Comparison of ENCODE assay signal across 2 cellular contexts in the genomic region with DNA sequence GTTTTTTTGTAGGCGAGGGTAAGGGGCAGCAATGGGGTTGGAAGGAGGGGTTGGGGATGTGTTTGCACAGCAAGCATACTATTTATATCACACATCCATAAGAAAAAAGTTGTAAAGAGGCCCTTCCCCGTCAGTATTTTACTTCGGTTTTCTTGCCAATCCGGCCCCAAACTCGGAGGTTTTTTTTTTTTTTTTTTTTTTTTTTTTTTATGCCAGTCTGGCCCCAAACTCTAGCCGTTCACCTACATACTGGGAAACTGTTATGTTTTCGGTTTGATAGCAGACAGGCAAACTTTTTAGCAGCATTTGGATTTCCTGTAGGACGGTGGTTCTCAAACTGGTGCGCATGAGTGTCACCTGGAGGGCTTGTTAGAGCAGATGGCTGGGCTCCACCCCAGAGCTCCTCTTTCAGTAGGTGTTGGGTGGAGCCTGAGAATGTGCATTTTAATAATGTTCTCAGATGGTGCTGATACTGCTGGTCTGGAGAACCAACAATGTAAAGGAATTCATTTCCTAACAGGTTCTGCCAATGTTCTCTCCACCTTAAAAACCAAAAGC.
A peak's percentile ranks its signal among the peaks of the same experiment; 100 is the strongest.
TF ChIP-seq lines count a peak whose summit lies in the region.

No MANE protein-coding gene starts in this region.

TF ChIP-seq in HCT116, 20 proteins besides CTCF, POLR2A, EP300 and RAD21:
- TF ChIP-seq, protein P1, sequence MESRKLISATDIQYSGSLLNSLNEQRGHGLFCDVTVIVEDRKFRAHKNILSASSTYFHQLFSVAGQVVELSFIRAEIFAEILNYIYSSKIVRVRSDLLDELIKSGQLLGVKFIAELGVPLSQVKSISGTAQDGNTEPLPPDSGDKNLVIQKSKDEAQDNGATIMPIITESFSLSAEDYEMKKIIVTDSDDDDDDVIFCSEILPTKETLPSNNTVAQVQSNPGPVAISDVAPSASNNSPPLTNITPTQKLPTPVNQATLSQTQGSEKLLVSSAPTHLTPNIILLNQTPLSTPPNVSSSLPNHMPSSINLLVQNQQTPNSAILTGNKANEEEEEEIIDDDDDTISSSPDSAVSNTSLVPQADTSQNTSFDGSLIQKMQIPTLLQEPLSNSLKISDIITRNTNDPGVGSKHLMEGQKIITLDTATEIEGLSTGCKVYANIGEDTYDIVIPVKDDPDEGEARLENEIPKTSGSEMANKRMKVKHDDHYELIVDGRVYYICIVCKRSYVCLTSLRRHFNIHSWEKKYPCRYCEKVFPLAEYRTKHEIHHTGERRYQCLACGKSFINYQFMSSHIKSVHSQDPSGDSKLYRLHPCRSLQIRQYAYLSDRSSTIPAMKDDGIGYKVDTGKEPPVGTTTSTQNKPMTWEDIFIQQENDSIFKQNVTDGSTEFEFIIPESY (IDR thresholded peaks at IDR 0.05; ENCODE audit: extremely low read depth, insufficient replicate concordance, low read length): no peak
- no peak for TF ChIP-seq CEBPB (IDR thresholded peaks at IDR 0.05; ENCODE audit: low read depth)
- no peak for TF ChIP-seq TCF7L2 (IDR thresholded peaks at IDR 0.05; ENCODE audit: borderline replicate concordance, extremely low read depth, insufficient read depth, insufficient read length)
- TF ChIP-seq SRF (IDR thresholded peaks at IDR 0.05; ENCODE audit: low read depth): 0 out of 2 replicates have a peak, but pooled peaks have one; percentile 18
- TF ChIP-seq SP1 (IDR thresholded peaks at IDR 0.05; ENCODE audit: low read depth): no peak; the same call in 1 of the 2 replicates
- TF ChIP-seq ZFX (IDR thresholded peaks at IDR 0.05): no peak
- no peak for TF ChIP-seq YY1 (IDR thresholded peaks at IDR 0.05; ENCODE audit: extremely low read depth, insufficient replicate concordance, low read depth, low read length)
- TF ChIP-seq, protein P2, sequence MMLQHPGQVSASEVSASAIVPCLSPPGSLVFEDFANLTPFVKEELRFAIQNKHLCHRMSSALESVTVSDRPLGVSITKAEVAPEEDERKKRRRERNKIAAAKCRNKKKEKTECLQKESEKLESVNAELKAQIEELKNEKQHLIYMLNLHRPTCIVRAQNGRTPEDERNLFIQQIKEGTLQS (IDR thresholded peaks at IDR 0.05): no peak
- no peak for TF ChIP-seq ZNF274 (IDR thresholded peaks at IDR 0.05; ENCODE audit: low read depth, low read length)
- TF ChIP-seq FOSL1 (IDR thresholded peaks at IDR 0.05; ENCODE audit: low read depth): peak; percentile 22; the same call in 1 of the 2 replicates
- TF ChIP-seq EGR1 (IDR thresholded peaks at IDR 0.05; ENCODE audit: low read depth): no peak
- no peak for TF ChIP-seq EZH2phosphoT487 (IDR thresholded peaks at IDR 0.05; ENCODE audit: borderline replicate concordance)
- TF ChIP-seq, protein P3, sequence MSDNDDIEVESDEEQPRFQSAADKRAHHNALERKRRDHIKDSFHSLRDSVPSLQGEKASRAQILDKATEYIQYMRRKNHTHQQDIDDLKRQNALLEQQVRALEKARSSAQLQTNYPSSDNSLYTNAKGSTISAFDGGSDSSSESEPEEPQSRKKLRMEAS (IDR thresholded peaks at IDR 0.05): peak; percentile 55; the same call in 1 of the 2 replicates
- TF ChIP-seq, protein P4, sequence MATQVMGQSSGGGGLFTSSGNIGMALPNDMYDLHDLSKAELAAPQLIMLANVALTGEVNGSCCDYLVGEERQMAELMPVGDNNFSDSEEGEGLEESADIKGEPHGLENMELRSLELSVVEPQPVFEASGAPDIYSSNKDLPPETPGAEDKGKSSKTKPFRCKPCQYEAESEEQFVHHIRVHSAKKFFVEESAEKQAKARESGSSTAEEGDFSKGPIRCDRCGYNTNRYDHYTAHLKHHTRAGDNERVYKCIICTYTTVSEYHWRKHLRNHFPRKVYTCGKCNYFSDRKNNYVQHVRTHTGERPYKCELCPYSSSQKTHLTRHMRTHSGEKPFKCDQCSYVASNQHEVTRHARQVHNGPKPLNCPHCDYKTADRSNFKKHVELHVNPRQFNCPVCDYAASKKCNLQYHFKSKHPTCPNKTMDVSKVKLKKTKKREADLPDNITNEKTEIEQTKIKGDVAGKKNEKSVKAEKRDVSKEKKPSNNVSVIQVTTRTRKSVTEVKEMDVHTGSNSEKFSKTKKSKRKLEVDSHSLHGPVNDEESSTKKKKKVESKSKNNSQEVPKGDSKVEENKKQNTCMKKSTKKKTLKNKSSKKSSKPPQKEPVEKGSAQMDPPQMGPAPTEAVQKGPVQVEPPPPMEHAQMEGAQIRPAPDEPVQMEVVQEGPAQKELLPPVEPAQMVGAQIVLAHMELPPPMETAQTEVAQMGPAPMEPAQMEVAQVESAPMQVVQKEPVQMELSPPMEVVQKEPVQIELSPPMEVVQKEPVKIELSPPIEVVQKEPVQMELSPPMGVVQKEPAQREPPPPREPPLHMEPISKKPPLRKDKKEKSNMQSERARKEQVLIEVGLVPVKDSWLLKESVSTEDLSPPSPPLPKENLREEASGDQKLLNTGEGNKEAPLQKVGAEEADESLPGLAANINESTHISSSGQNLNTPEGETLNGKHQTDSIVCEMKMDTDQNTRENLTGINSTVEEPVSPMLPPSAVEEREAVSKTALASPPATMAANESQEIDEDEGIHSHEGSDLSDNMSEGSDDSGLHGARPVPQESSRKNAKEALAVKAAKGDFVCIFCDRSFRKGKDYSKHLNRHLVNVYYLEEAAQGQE (IDR thresholded peaks at IDR 0.05; ENCODE audit: low read depth): no peak
- 0 out of 2 replicates have a peak, but pooled peaks have one; percentile 40 for TF ChIP-seq JUND (IDR thresholded peaks at IDR 0.05)
- TF ChIP-seq POLR2AphosphoS5 (IDR thresholded peaks at IDR 0.05; ENCODE audit: low read depth, low read length): peak; percentile 15; the same call in 1 of the 2 replicates
- no peak for TF ChIP-seq ELF1 (IDR thresholded peaks at IDR 0.05; ENCODE audit: borderline replicate concordance, low read depth)
- TF ChIP-seq CBX3 (IDR thresholded peaks at IDR 0.05; ENCODE audit: low read depth): no peak
- TF ChIP-seq EZH2 (IDR thresholded peaks at IDR 0.05): no peak
- TF ChIP-seq SIN3A (IDR thresholded peaks at IDR 0.05; ENCODE audit: low read depth): peak; percentile 13; the same call in 1 of the 2 replicates

TF ChIP-seq in H1, 55 proteins besides CTCF, POLR2A, EP300 and RAD21:
- TF ChIP-seq RFX5 (IDR thresholded peaks at IDR 0.05; ENCODE audit: borderline replicate concordance, low read depth, low read length) (0 out of 2 replicates have a peak, but pooled peaks have one; percentile 2), SP4 (IDR thresholded peaks at IDR 0.05; ENCODE audit: low read length) (no peak), JUN (IDR thresholded peaks at IDR 0.05; ENCODE audit: low read depth, low read length) (no peak), TEAD4 (IDR thresholded peaks at IDR 0.05; ENCODE audit: low read depth, low read length) (no peak), KDM5A (IDR thresholded peaks at IDR 0.05; ENCODE audit: low read length) (no peak), RXRA (IDR thresholded peaks at IDR 0.05; ENCODE audit: insufficient read depth, low read depth, low read length) (no peak), E2F6 (IDR thresholded peaks at IDR 0.05) (no peak), TAF1 (IDR thresholded peaks at IDR 0.05; ENCODE audit: low read depth, low read length) (no peak)
